ENCODE assay signal across 20 cellular contexts in the genomic region with DNA sequence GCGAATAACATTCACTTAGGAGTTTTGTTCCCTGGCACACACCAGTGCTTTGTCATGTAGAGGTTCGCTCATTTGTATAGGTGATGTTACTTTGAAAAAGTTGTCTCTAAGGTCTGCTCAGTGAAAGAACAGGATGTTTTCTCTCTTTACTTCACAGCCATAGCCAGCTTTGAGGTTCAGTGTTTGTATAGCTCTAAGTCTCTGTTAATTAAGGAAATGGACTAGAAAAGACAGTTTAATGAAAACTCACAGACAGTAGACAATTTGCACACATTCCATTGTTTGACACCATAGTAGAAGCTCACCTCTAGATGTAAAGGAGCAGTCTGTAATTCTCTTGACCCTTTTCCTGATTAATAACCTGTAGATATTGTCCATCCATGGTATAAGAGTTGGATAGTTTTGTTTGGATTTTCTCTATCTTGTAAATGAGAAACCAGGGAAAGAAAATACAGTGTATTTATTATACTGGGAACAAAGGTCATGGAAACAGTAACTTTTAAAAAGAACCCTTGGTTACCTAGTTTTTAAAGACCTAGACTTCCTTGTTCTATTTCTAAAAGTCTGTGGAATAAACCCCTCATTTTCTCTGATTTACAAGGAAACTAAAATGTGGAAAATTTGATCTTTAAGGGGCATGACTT. TPM values are rescaled to one million over a fixed set of nuclear protein-coding genes. Genes with fewer than 3 reads are reported as not detected.
A peak's percentile ranks its signal among the peaks of the same experiment; 100 is the strongest.
DNase-seq lines count a peak whose midpoint lies in the region; ATAC-seq, FAIRE-seq and TF ChIP-seq lines count a peak whose summit lies in the region.
"Had no signal": no experiment of that assay in that cellular context is flagged by ENCODE, and none has a peak within 500 bp of the region (broad histone marks: within the 10 kb centered on the region; RNA-seq: fewer than 3 reads in every experiment).

No MANE protein-coding gene starts in this region.

- no peak for TF ChIP-seq CTCF in A673 (conservative IDR thresholded peaks at IDR 0.05; ENCODE audit: low read depth, low read length)

- DNase-seq in A673 (ENCODE audit: low spot score) (no peak), hepatic stellate cell (ENCODE audit: low spot score) (no peak), aorta (no peak)
- DNase-seq: activated B cell treated with CpG ODN at 0.5 μM for 24 hours; activated effector memory CD4-positive, alpha-beta T cell treated with anti-CD3 and anti-CD28 coated beads, Interleukin-2, amount 50 U/mL, for 16 hours; Caco-2; mammary epithelial cell; NCI-H1694 treated with DMSO at 0.1 percent for 48 hours; NCI-H510A; retina; Right ventricle myocardium superior; T-helper 1 cell had no signal

- H3K9ac ChIP-seq in HUES48 (ENCODE audit: low read depth, low read length) = no peak overlapping the region

- H3K4me1 ChIP-seq in A673 (ENCODE audit: insufficient read depth, low read length, poor library complexity, severe bottlenecking) (peaks cover 72% of the 10 kb centered on the region), HUES48 (ENCODE audit: control insufficient read depth, insufficient read depth, low read length) (peaks cover 36% of the 10 kb centered on the region), muscle layer of duodenum (ENCODE audit: control insufficient read depth in 1 of 2, insufficient read depth in 2 of 2, low read length in 2 of 2) (peaks cover 20 to 32% of the 10 kb centered on the region in 2 donors), aorta (ENCODE audit: control insufficient read depth in 1 of 2, insufficient read depth in 2 of 2, low read length in 2 of 2) (peaks cover 0 to 1% of the 10 kb centered on the region in 2 donors)

- peak; percentile 59 for FAIRE-seq in endometrium (lab: Jason Lieb, UNC)

- no peaks in the 10 kb centered on the region for H3K9me3 ChIP-seq in A673 (ENCODE audit: low read depth, low read length, poor library complexity, severe bottlenecking)
- H3K9me3 ChIP-seq in HUES48 (ENCODE audit: control insufficient read depth, insufficient read depth, low read length) = no peaks in the 10 kb centered on the region
- H3K9me3 ChIP-seq in muscle layer of duodenum (ENCODE audit: control insufficient read depth in 1 of 2, low read length in 2 of 2) = no peaks in the 10 kb centered on the region
- H3K9me3 ChIP-seq in aorta (ENCODE audit: control insufficient read depth, low read length) = no peaks in the 10 kb centered on the region
- H3K9me3 ChIP-seq: ascending aorta, Caco-2, gastroesophageal sphincter had no signal

- CTCF ChIA-PET in A673 (lab: Charles Lee) = interaction anchor here (1.1 kb wide), 1 partner anchor 77 kb away, joined by 4 read pairs; no protein-coding TSS in a partner anchor

- H3K27ac ChIP-seq in A673 (ENCODE audit: low read depth, low read length, poor library complexity, severe bottlenecking) (peak overlapping the region; percentile 28), HUES48 (ENCODE audit: low read depth, low read length) (peak overlapping the region; percentile 39), muscle layer of duodenum (ENCODE audit: low read length) (peak overlapping the region; percentile 77), aorta (ENCODE audit: low read depth in 1 of 2, low read length in 2 of 2) (no peak overlapping the region)
- H3K27ac ChIP-seq: ascending aorta, epithelial cell of prostate had no signal

- H3K27me3 ChIP-seq in A673 (replicated peaks; ENCODE audit: insufficient read depth, low read depth, low read length, poor library complexity) = no peaks in the 10 kb centered on the region
- H3K27me3 ChIP-seq in HUES48 (ENCODE audit: control insufficient read depth, insufficient read depth, low read length) = no peaks in the 10 kb centered on the region
- H3K27me3 ChIP-seq in muscle layer of duodenum (ENCODE audit: low read depth, low read length) = no peaks in the 10 kb centered on the region
- no peaks in the 10 kb centered on the region for H3K27me3 ChIP-seq in aorta (ENCODE audit: control insufficient read depth in 1 of 2, insufficient read depth in 2 of 2, low read length in 1 of 2)
- H3K27me3 ChIP-seq: ascending aorta, gastroesophageal sphincter had no signal

- H3K4me3 ChIP-seq in A673 (ENCODE audit: low read depth, low read length, poor library complexity, severe bottlenecking) (no peak overlapping the region), HUES48 (ENCODE audit: low read depth, low read length) (no peak overlapping the region), muscle layer of duodenum (ENCODE audit: low read depth in 1 of 2, low read length in 2 of 2) (no peak overlapping the region), aorta (ENCODE audit: low read length in 2 of 2) (no peak overlapping the region)
- H3K4me3 ChIP-seq: ascending aorta, gastroesophageal sphincter had no signal

- POLR2A ChIA-PET in A673 (lab: Charles Lee; ENCODE audit: low non-redundant PET) = no interaction called here

- BruUV-seq in A673 (replicated peaks; lab: Mats Ljungman, UMichigan) = no TSS peak

- ATAC-seq in GM18519 (IDR thresholded peaks at IDR 0.05; ENCODE audit: low FRiP score, unreplicated experiment) (no peak), aorta (ENCODE audit: low FRiP score) (no peak), esophagus mucosa (no peak)
- ATAC-seq: gastroesophageal sphincter had no signal

- intact Hi-C loops in A673 (cut with micrococcal nuclease; ENCODE audit: unreplicated experiment) = no loop called here
- intact Hi-C loops in aorta (cut with DNase I) = no loop called here

- WGBS in aorta, 2 donors = 95% methylated on average over 2 of the region's 2 CpGs

- H3K36me3 ChIP-seq in A673 (ENCODE audit: insufficient read depth, low read length, poor library complexity, severe bottlenecking) = no peaks in the 10 kb centered on the region
- H3K36me3 ChIP-seq in HUES48 (ENCODE audit: control insufficient read depth, insufficient read depth, low read length) = no peaks in the 10 kb centered on the region
- no peaks in the 10 kb centered on the region for H3K36me3 ChIP-seq in muscle layer of duodenum (ENCODE audit: control insufficient read depth in 1 of 2, insufficient read depth in 2 of 2, low read length in 2 of 2)
- H3K36me3 ChIP-seq in aorta (ENCODE audit: control insufficient read depth in 1 of 2, insufficient read depth in 2 of 2, low read length in 1 of 2) = no peaks in the 10 kb centered on the region
- H3K36me3 ChIP-seq: ascending aorta, gastroesophageal sphincter had no signal

RNA-seq across cellular contexts. Expression of a gene that starts 50.4 kb away (rescaled TPM):
- total RNA-seq in A673 (2021) (69.8 and 80.7 TPM in 2 replicates), aorta (10 to 100 TPM; 68.8 to 71.1 TPM), esophagus mucosa (12.4 TPM)
- 10 to 100 TPM in 1 of 2 donors, 1 to 10 TPM in 1; 8.5 to 24.3 TPM for polyA plus RNA-seq in aorta

Comparison
In these comparisons a context has a peak if more than half of its experiments do, and no peak if none do; other contexts are left out.
1. H3K27ac ChIP-seq: peak in A673 (single experiment), HUES48 (single experiment) and muscle layer of duodenum (single experiment); none in aorta (0 of 2).